In genomic region chr4:86948276-86948675, GRCh38 we compare ENCODE assay signal across 17 cellular contexts. TPM values are rescaled to one million over a fixed set of nuclear protein-coding genes. Genes with fewer than 3 reads are reported as not detected.
A peak's percentile ranks its signal among the peaks of the same experiment; 100 is the strongest.
DNase-seq lines count a peak whose midpoint lies in the region; ATAC-seq, FAIRE-seq and TF ChIP-seq lines count a peak whose summit lies in the region.
"Had no signal": no experiment of that assay in that cellular context is flagged by ENCODE, and none has a peak within 500 bp of the region (broad histone marks: within the 10 kb centered on the region; RNA-seq: fewer than 3 reads in every experiment).

No MANE protein-coding gene starts in this region.

- FAIRE-seq in HepG2 (lab: Jason Lieb, UNC) = peak; percentile 8
- FAIRE-seq in GM12878 (lab: Jason Lieb, UNC) = peak; percentile 66
- FAIRE-seq: A204.1, endometrium had no signal

- TF ChIP-seq EP300 in HepG2 (IDR thresholded peaks at IDR 0.05; ENCODE audit: low read depth in 2 of 2, low read length in 2 of 2) = no peak
- TF ChIP-seq EP300 in HepG2 (CRISPR knock-in tag; IDR thresholded peaks at IDR 0.05; ENCODE audit: borderline replicate concordance) = no peak
- no peak for TF ChIP-seq EP300 in GM12878 (IDR thresholded peaks at IDR 0.05; ENCODE audit: borderline replicate concordance in 1 of 2, control insufficient read depth in 1 of 2, low read depth in 2 of 2, low read length in 2 of 2)

- CTCF ChIA-PET in HepG2 (lab: Yijun Ruan, JAX; ENCODE audit: low intra/inter-chr PET ratio, low total read pairs) = no interaction called here
- CTCF ChIA-PET in GM12878 (lab: Yijun Ruan, JAX) = no interaction called here

- no peaks in the 10 kb centered on the region for H3K27me3 ChIP-seq in HepG2 (ENCODE audit: control insufficient read depth in 1 of 2, insufficient read depth in 2 of 2, low read length in 2 of 2)
- no peaks in the 10 kb centered on the region for H3K27me3 ChIP-seq in right lobe of liver
- no peaks in the 10 kb centered on the region for H3K27me3 ChIP-seq in HUES6 (ENCODE audit: control insufficient read depth, insufficient read depth, low read length)
- no peaks in the 10 kb centered on the region for H3K27me3 ChIP-seq in GM12878 (replicated peaks in 1 of 2; ENCODE audit: control insufficient read depth in 2 of 2, insufficient read depth in 2 of 2, low read length in 1 of 2)
- H3K27me3 ChIP-seq: body of pancreas, upper lobe of left lung had no signal

- BruUV-seq in HepG2 (replicated peaks; lab: Mats Ljungman, UMichigan) (no TSS peak), GM12878 (replicated peaks; lab: Mats Ljungman, UMichigan) (no TSS peak)

- no peak overlapping the region for H3K9ac ChIP-seq in HepG2 (ENCODE audit: insufficient read depth, low read depth, low read length)
- peak overlapping the region; percentile 52 for H3K9ac ChIP-seq in HUES6 (ENCODE audit: low read length)
- H3K9ac ChIP-seq in GM12878 (ENCODE audit: control insufficient read depth, insufficient read depth, low read length) = no peak overlapping the region

- ATAC-seq in HepG2 = no peak
- ATAC-seq in right lobe of liver = no peak
- peak; percentile 56 for ATAC-seq in GM12878
- no peak for ATAC-seq in GM19452 (IDR thresholded peaks at IDR 0.05; ENCODE audit: unreplicated experiment)
- ATAC-seq: body of pancreas, left ventricle myocardium superior had no signal

- H2AFZ ChIP-seq in HepG2 (ENCODE audit: low read length) = no peak overlapping the region
- no peak overlapping the region for H2AFZ ChIP-seq in GM12878 (ENCODE audit: control insufficient read depth, low read depth, low read length)
- H2AFZ ChIP-seq: PC-9 had no signal

- SMC1A ChIA-PET in GM12878 (lab: Charles Lee; ENCODE audit: uncharacterized antibody, unreplicated experiment) = interaction anchor here (0.9 to 1.3 kb wide), 2 partner anchors 13 to 30 kb away, joined by 3 to 4 read pairs; no protein-coding TSS in a partner anchor

- H3K4me3 ChIP-seq in HepG2 (replicated peaks in 1 of 3; ENCODE audit: insufficient read depth in 1 of 3, low read depth in 2 of 3, low read length in 3 of 3) = no peak overlapping the region
- H3K4me3 ChIP-seq in right lobe of liver = no peak overlapping the region
- H3K4me3 ChIP-seq in HUES6 (ENCODE audit: low read depth, low read length) = peak overlapping the region; percentile 30
- no peak overlapping the region for H3K4me3 ChIP-seq in GM12878
- H3K4me3 ChIP-seq: body of pancreas, PC-9, upper lobe of left lung had no signal

- H3K9me3 ChIP-seq in HepG2 (ENCODE audit: low read length) = no peaks in the 10 kb centered on the region
- H3K9me3 ChIP-seq in right lobe of liver = no peaks in the 10 kb centered on the region
- no peaks in the 10 kb centered on the region for H3K9me3 ChIP-seq in HUES6 (ENCODE audit: control insufficient read depth, insufficient read depth, low read depth, low read length)
- no peaks in the 10 kb centered on the region for H3K9me3 ChIP-seq in GM12878 (replicated peaks; ENCODE audit: control insufficient read depth, insufficient read depth, low read length)
- H3K9me3 ChIP-seq: body of pancreas, upper lobe of left lung had no signal

- peaks cover 40% of the 10 kb centered on the region for H3K79me2 ChIP-seq in HepG2 (ENCODE audit: insufficient read depth, low read length)
- H3K79me2 ChIP-seq in GM12878 (ENCODE audit: control insufficient read depth, insufficient read depth, low read length) = peaks cover 61% of the 10 kb centered on the region

- intact Hi-C loops in HepG2 (cut with micrococcal nuclease; ENCODE audit: unreplicated experiment) (no loop called here), right lobe of liver (cut with DNase I) (no loop called here), GM12878 (cut with micrococcal nuclease; ENCODE audit: unreplicated experiment) (no loop called here)

- 0 out of 2 replicates have a peak, but pooled peaks cover 4% of the 10 kb centered on the region for H4K20me1 ChIP-seq in HepG2 (ENCODE audit: insufficient read depth, low read length)
- no peaks in the 10 kb centered on the region for H4K20me1 ChIP-seq in GM12878 (ENCODE audit: control insufficient read depth, insufficient read depth)

- H3K4me2 ChIP-seq in HepG2 (ENCODE audit: low read depth, low read length) = no peak overlapping the region
- H3K4me2 ChIP-seq in GM12878 (ENCODE audit: control insufficient read depth, insufficient read depth) = no peak overlapping the region; the same call in 1 of the 2 replicates
- H3K4me2 ChIP-seq: PC-9 had no signal

- H3K36me3 ChIP-seq in HepG2 (replicated peaks in 1 of 2; ENCODE audit: control insufficient read depth in 1 of 2, insufficient read depth in 2 of 2, low read length in 2 of 2) (peaks cover 0 to 13% of the 10 kb centered on the region in 2 experiments; a peak in 3 of 5 replicates), right lobe of liver (no peaks in the 10 kb centered on the region), HUES6 (ENCODE audit: control insufficient read depth, insufficient read depth, low read length) (peaks cover 5% of the 10 kb centered on the region; the same call in 1 of the 2 replicates), GM12878 (ENCODE audit: control insufficient read depth in 2 of 2, insufficient read depth in 2 of 2, low read length in 1 of 2) (peaks cover 0 to 16% of the 10 kb centered on the region in 2 experiments; a peak in 3 of 4 replicates)

- no peak for TF ChIP-seq POLR2A in HepG2 (IDR thresholded peaks at IDR 0.05; ENCODE audit: insufficient read depth in 1 of 2, low read depth in 2 of 2, low read length in 2 of 2)
- no peak for TF ChIP-seq POLR2A in right lobe of liver (IDR thresholded peaks at IDR 0.05)
- no peak for TF ChIP-seq POLR2A in GM12878 (IDR thresholded peaks at IDR 0.05; ENCODE audit: low read depth, low read length)

- WGBS in HepG2 (ENCODE audit: low lambda C conversion rate) = 95% methylated on average over 1 of the region's 1 CpG
- WGBS in right lobe of liver (ENCODE audit: insufficient coverage, low coverage, low lambda C conversion rate, missing lambda C conversion rate) = 100% methylated on average over 1 of the region's 1 CpG
- 84% methylated on average over 1 of the region's 1 CpG for WGBS in GM12878 (ENCODE audit: insufficient coverage, insufficient replicate concordance, low lambda C conversion rate, missing lambda C conversion rate)

- peaks cover 42% of the 10 kb centered on the region for H3K4me1 ChIP-seq in HepG2 (ENCODE audit: insufficient read depth, low read length)
- peaks cover 0 to 8% (median 0%) of the 10 kb centered on the region in 4 donors for H3K4me1 ChIP-seq in right lobe of liver
- H3K4me1 ChIP-seq in HUES6 (ENCODE audit: control insufficient read depth, insufficient read depth, low read length) = peaks cover 62% of the 10 kb centered on the region
- peaks cover 26% of the 10 kb centered on the region for H3K4me1 ChIP-seq in GM12878 (ENCODE audit: control insufficient read depth, insufficient read depth, low read length)

- in situ Hi-C loops in HepG2 (cut with HindIII; ENCODE audit: extremely low pct_ligation_motif_present, low pct_unique_long_range_greater_than_20kb) (no loop called here), GM12878 (cut with MboI) (no loop called here)

- RAD21 ChIA-PET in GM12878 (lab: Charles Lee; ENCODE audit: unreplicated experiment) = no interaction called here

- TF ChIP-seq RAD21 in HepG2 (CRISPR knock-in tag; IDR thresholded peaks at IDR 0.05) (no peak), GM12878 (IDR thresholded peaks at IDR 0.05; ENCODE audit: insufficient read depth, low read depth, low read length) (no peak)

- DNase-seq in HepG2 (ENCODE audit: low spot score) (no peak), right lobe of liver (no peak), GM12878 (ENCODE audit: low read depth, low spot score) (no peak), anterior cingulate cortex (lab: John Stamatoyannopoulos, UW) (no peak), NCI-H128 (lab: John Stamatoyannopoulos, UW; ENCODE audit: unreplicated experiment) (no peak), NCI-H1092 (lab: John Stamatoyannopoulos, UW) (no peak)
- DNase-seq: activated CD4-positive, alpha-beta T cell treated with anti-CD3 and anti-CD28 coated beads, Interleukin-2, amount 10 ng/mL, durations not matched to agents 7 days and 5 days; body of pancreas; left ventricle myocardium superior; PC-9; T-helper 2 cell; upper lobe of left lung had no signal

- POLR2A ChIA-PET in HepG2 (lab: Yijun Ruan, JAX) (no interaction called here), GM12878 (lab: Charles Lee) (interaction anchor here (1.1 kb wide), 1 partner anchor 13 kb away, joined by 3 read pairs; the partner anchor contains the start of gene AFF1)

- TF ChIP-seq CTCF in HepG2 (CRISPR knock-in tag; IDR thresholded peaks at IDR 0.05) (no peak), right lobe of liver (IDR thresholded peaks at IDR 0.05) (no peak), GM12878 (IDR thresholded peaks at IDR 0.05 in 2 of 3, conservative IDR thresholded peaks at IDR 0.05 in 1 of 3; ENCODE audit: control insufficient read depth in 2 of 3, extremely low read depth in 1 of 3, insufficient read depth in 1 of 3, low read depth in 3 of 3, low read length in 3 of 3) (no peak)

- no peak overlapping the region for H3K27ac ChIP-seq in HepG2 (ENCODE audit: extremely low read length, insufficient read depth, low read length)
- no peak overlapping the region for H3K27ac ChIP-seq in right lobe of liver
- peak overlapping the region; percentile 90 for H3K27ac ChIP-seq in HUES6 (ENCODE audit: low read depth, low read length)
- H3K27ac ChIP-seq in GM12878 (ENCODE audit: control insufficient read depth, insufficient read depth) = peak overlapping the region; percentile 48; the same call in 1 of the 2 replicates
- H3K27ac ChIP-seq: PC-9 had no signal

RNA-seq across cellular contexts. Expression of gene AFF1, which starts 13.5 kb away (rescaled TPM):
- total RNA-seq in HepG2 (2016; rRNA removed; fragmentation: Illumina TruSeq; extraction: Trizol) (15.9 and 19.6 TPM in 2 replicates), right lobe of liver (10 to 100 TPM; 23.8 to 39.6 (median 34.9) TPM), GM12878 (2014; rRNA removed) (21.2 and 21.3 TPM in 2 replicates), GM12878 (2014; rRNA removed; fragmentation: Illumina TruSeq; extraction: Trizol) (21.5 and 22.8 TPM in 2 replicates), GM12878 (2021) (52.5 and 56.1 TPM in 2 replicates)
- 65.4 and 76.1 TPM in 2 replicates for total RNA-seq in HepG2 (2016; cell fraction: cytosol; rRNA removed; fragmentation: Illumina TruSeq; extraction: Trizol; ENCODE audit: low read depth)
- total RNA-seq in HepG2 (2016; cell fraction: insoluble cytoplasmic fraction; rRNA removed; fragmentation: Illumina TruSeq; extraction: Trizol) = 14.5 and 14.6 TPM in 2 replicates
- 51.6 and 53.5 TPM in 2 replicates for total RNA-seq in HepG2 (2016; cell fraction: membrane; rRNA removed; fragmentation: Illumina TruSeq; extraction: Trizol)
- total RNA-seq in HepG2 (2016; cell fraction: nucleus; rRNA removed; fragmentation: Illumina TruSeq; extraction: Trizol) = 25.2 and 33.9 TPM in 2 replicates
- polyA plus RNA-seq in HepG2 (2011; rRNA removed) (13.8 and 15.5 TPM in 2 replicates), GM12878 (2011; rRNA removed) (25.1 and 26.1 TPM in 2 replicates), GM12878 (2014; fragmentation: Illumina TruSeq; extraction: Trizol) (30.7 and 32.9 TPM in 2 replicates), GM12878 (2014; fragmentation: Nextera tagmentation; extraction: Ambion mirVana) (10 to 100 TPM in 1 of 2 experiments, 1 to 10 TPM in 1; 3.5 to 11.4 TPM), GM12878 (2014; rRNA removed) (18.6 and 20.5 TPM in 2 replicates), GM12878 (2016; fragmentation: Nextera tagmentation; extraction: Ambion mirVana) (10 to 100 TPM; 21.6 to 24.0 TPM)
- polyA plus RNA-seq in HepG2 (2011; cell fraction: cytosol; rRNA removed) = 7.7 and 8.8 TPM in 2 replicates
- polyA plus RNA-seq in HepG2 (2011; cell fraction: nucleus; rRNA removed) = 33.4 and 42.0 TPM in 2 replicates
- 13.2 and 14.7 TPM in 2 replicates for polyA plus RNA-seq in HepG2 (2012)
- 1.8 TPM in 2 replicates for polyA plus RNA-seq in HepG2 (2016; cell fraction: cytosol; fragmentation: Illumina TruSeq; extraction: Trizol; ENCODE audit: low read depth)
- polyA plus RNA-seq in HepG2 (2016; cell fraction: insoluble cytoplasmic fraction; fragmentation: Illumina TruSeq; extraction: Trizol; ENCODE audit: low read depth) = 10.9 and 12.7 TPM in 2 replicates
- polyA plus RNA-seq in HepG2 (2016; cell fraction: membrane; fragmentation: Illumina TruSeq; extraction: Trizol; ENCODE audit: low read depth) = 1.7 and 2.9 TPM in 2 replicates
- polyA plus RNA-seq in HepG2 (2016; cell fraction: nucleus; fragmentation: Illumina TruSeq; extraction: Trizol; ENCODE audit: insufficient read depth, low read depth) = 16.5 and 19.7 TPM in 2 replicates
- 65.4 and 78.4 TPM in 2 replicates for polyA minus RNA-seq in HepG2 (2011; rRNA and poly(A)+ RNA removed; ENCODE audit: low replicate concordance)
- polyA minus RNA-seq in HepG2 (2011; cell fraction: cytosol; rRNA and poly(A)+ RNA removed) = 32.3 and 37.4 TPM in 2 replicates
- polyA minus RNA-seq in HepG2 (2011; cell fraction: nucleus; rRNA and poly(A)+ RNA removed) = 92.7 and 94.2 TPM in 2 replicates
- total RNA-seq in GM12878 (2013; cell fraction: nucleolus; rRNA removed) = 242 and 244 TPM in 2 replicates
- polyA plus RNA-seq in GM12878 (2011; ENCODE audit: low read depth) = 51.7 TPM
- 21.3 and 44.0 TPM in 2 replicates for polyA plus RNA-seq in GM12878 (2011; cell fraction: cytosol; rRNA removed)
- polyA plus RNA-seq in GM12878 (2011; cell fraction: nucleus; rRNA removed) = 50.2 and 53.3 TPM in 2 replicates
- 32.6 and 34.7 TPM in 2 replicates for polyA plus RNA-seq in GM12878 (2012)
- 115 and 130 TPM in 2 replicates for polyA minus RNA-seq in GM12878 (2011; rRNA and poly(A)+ RNA removed)
- 30.8 and 33.0 TPM in 2 replicates for polyA minus RNA-seq in GM12878 (2011; cell fraction: cytosol; rRNA and poly(A)+ RNA removed)
- 72.7 and 104 TPM in 2 replicates for polyA minus RNA-seq in GM12878 (2011; cell fraction: nucleus; rRNA and poly(A)+ RNA removed)

RNA-seq across cellular contexts. Expression of gene C4orf36, which starts 56.1 kb away (rescaled TPM):
- total RNA-seq in HepG2 (2016; rRNA removed; fragmentation: Illumina TruSeq; extraction: Trizol) (not detected in 2 replicates), right lobe of liver (under 1 TPM in 1 of 6 experiments, not detected in 5; 0.66 TPM), GM12878 (2014; rRNA removed) (1.5 and 3.6 TPM in 2 replicates), GM12878 (2014; rRNA removed; fragmentation: Illumina TruSeq; extraction: Trizol) (1.3 TPM in 2 replicates), GM12878 (2021) (1.4 and 2.3 TPM in 2 replicates)
- total RNA-seq in HepG2 (2016; cell fraction: cytosol; rRNA removed; fragmentation: Illumina TruSeq; extraction: Trizol; ENCODE audit: low read depth) = 0.44 TPM in 1 of 2 replicates, not detected in the other
- total RNA-seq in HepG2 (2016; cell fraction: insoluble cytoplasmic fraction; rRNA removed; fragmentation: Illumina TruSeq; extraction: Trizol) = not detected in 2 replicates
- total RNA-seq in HepG2 (2016; cell fraction: membrane; rRNA removed; fragmentation: Illumina TruSeq; extraction: Trizol) = 0.40 TPM in 1 of 2 replicates, not detected in the other
- not detected in 2 replicates for total RNA-seq in HepG2 (2016; cell fraction: nucleus; rRNA removed; fragmentation: Illumina TruSeq; extraction: Trizol)
- polyA plus RNA-seq in HepG2 (2011; rRNA removed) (0.25 and 0.63 TPM in 2 replicates), GM12878 (2011; rRNA removed) (0.35 TPM in 1 of 2 replicates, not detected in the other), GM12878 (2014; fragmentation: Illumina TruSeq; extraction: Trizol) (0.40 and 1.4 TPM in 2 replicates), GM12878 (2014; fragmentation: Nextera tagmentation; extraction: Ambion mirVana) (not detected), GM12878 (2014; rRNA removed) (1.1 and 2.7 TPM in 2 replicates), GM12878 (2016; fragmentation: Nextera tagmentation; extraction: Ambion mirVana) (1 to 10 TPM in 1 of 2 experiments, under 1 TPM in 1; 0.84 to 1.2 TPM)
- 0.12 and 0.15 TPM in 2 replicates for polyA plus RNA-seq in HepG2 (2011; cell fraction: cytosol; rRNA removed)
- not detected in 2 replicates for polyA plus RNA-seq in HepG2 (2011; cell fraction: nucleus; rRNA removed)
- 0.19 TPM in 1 of 2 replicates, not detected in the other for polyA plus RNA-seq in HepG2 (2012)
- polyA plus RNA-seq in HepG2 (2016; cell fraction: cytosol; fragmentation: Illumina TruSeq; extraction: Trizol; ENCODE audit: low read depth) = 0.60 and 0.75 TPM in 2 replicates
- not detected in 2 replicates for polyA plus RNA-seq in HepG2 (2016; cell fraction: insoluble cytoplasmic fraction; fragmentation: Illumina TruSeq; extraction: Trizol; ENCODE audit: low read depth)
- polyA plus RNA-seq in HepG2 (2016; cell fraction: membrane; fragmentation: Illumina TruSeq; extraction: Trizol; ENCODE audit: low read depth) = 0.40 and 0.87 TPM in 2 replicates
- polyA plus RNA-seq in HepG2 (2016; cell fraction: nucleus; fragmentation: Illumina TruSeq; extraction: Trizol; ENCODE audit: insufficient read depth, low read depth) = not detected in 2 replicates
- 1.2 TPM in 1 of 2 replicates, not detected in the other for polyA minus RNA-seq in HepG2 (2011; rRNA and poly(A)+ RNA removed; ENCODE audit: low replicate concordance)
- polyA minus RNA-seq in HepG2 (2011; cell fraction: cytosol; rRNA and poly(A)+ RNA removed) = not detected in 2 replicates
- polyA minus RNA-seq in HepG2 (2011; cell fraction: nucleus; rRNA and poly(A)+ RNA removed) = not detected in 2 replicates
- total RNA-seq in GM12878 (2013; cell fraction: nucleolus; rRNA removed) = not detected in 2 replicates
- not detected for polyA plus RNA-seq in GM12878 (2011; ENCODE audit: low read depth)
- 0.28 and 0.52 TPM in 2 replicates for polyA plus RNA-seq in GM12878 (2011; cell fraction: cytosol; rRNA removed)
- polyA plus RNA-seq in GM12878 (2011; cell fraction: nucleus; rRNA removed) = 0.36 TPM in 1 of 2 replicates, not detected in the other
- 0.21 TPM in 1 of 2 replicates, not detected in the other for polyA plus RNA-seq in GM12878 (2012)
- not detected in 2 replicates for polyA minus RNA-seq in GM12878 (2011; rRNA and poly(A)+ RNA removed)
- polyA minus RNA-seq in GM12878 (2011; cell fraction: cytosol; rRNA and poly(A)+ RNA removed) = not detected in 2 replicates
- not detected in 2 replicates for polyA minus RNA-seq in GM12878 (2011; cell fraction: nucleus; rRNA and poly(A)+ RNA removed)
- total RNA-seq: activated CD4-positive, alpha-beta T cell treated with anti-CD3 and anti-CD28 coated beads, Interleukin-2, amount 10 ng/mL, durations not matched to agents 7 days and 5 days; activated T-helper 1 cell treated with anti-CD3 and anti-CD28 coated beads, Interleukin-12 subunit alpha, Interleukin-12 subunit beta, Interleukin-2, Interleukin-4 antibody, amounts not matched to agents 30 ng/mL and 10 ng/mL and 1 ng/mL, durations not matched to agents 14 hours and 24 hours and 36 hours; PC-9 had no signal

Comparison
In these comparisons a context has a peak if more than half of its experiments do, and no peak if none do; other contexts are left out.
1. H3K27ac ChIP-seq: peak in HUES6 (single experiment) and GM12878 (single experiment); none in HepG2 (single experiment) and right lobe of liver (0 of 3).